ENCODE assay signal across 8 cellular contexts in genomic region chr13:26051231-26052135, GRCh38. TPM values are rescaled to one million over a fixed set of nuclear protein-coding genes. Genes with fewer than 3 reads are reported as not detected.
DNase-seq lines count a peak whose midpoint lies in the region; TF ChIP-seq lines count a peak whose summit lies in the region.

Gene SHISA2, minus strand, starts transcription at chr13:26052016. Its CDS starts 1,041 bp downstream, at chr13:26050975.

- H3K9ac ChIP-seq in iPS-18a (ENCODE audit: low read length), result peak within 1 kb of the TSS; percentile 25

- H3K27me3 ChIP-seq in iPS-18a (ENCODE audit: control insufficient read depth, insufficient read depth, low read length), result peaks cover 61% of the 10 kb centered on the region

- H3K4me1 ChIP-seq in iPS-18a (ENCODE audit: control insufficient read depth, low read depth, low read length), result peaks cover 9% of the 10 kb centered on the region

- TF ChIP-seq CTCF in AG10803 (conservative IDR thresholded peaks at IDR 0.05; ENCODE audit: low read length) (no peak), GM10266 (IDR thresholded peaks at IDR 0.05; ENCODE audit: control insufficient read depth, insufficient read depth, low read depth, missing control alignments) (no peak)

- H3K4me3 ChIP-seq in AG10803 (ENCODE audit: low read length), result peak within 1 kb of the TSS; percentile 46
- peak within 1 kb of the TSS; percentile 77 for H3K4me3 ChIP-seq in iPS-18a (ENCODE audit: low read length)
- H3K4me3 ChIP-seq in skeletal muscle cell (ENCODE audit: low read depth, low read length), result peak within 1 kb of the TSS; percentile 58

- peaks cover under 1% of the 10 kb centered on the region for H3K36me3 ChIP-seq in iPS-18a (ENCODE audit: control insufficient read depth, low read depth, low read length)

- in situ Hi-C loops in T47D (cut with HindIII; ENCODE audit: low pct_unique_long_range_greater_than_20kb, low sequenced_read_pairs), result no loop called here

- no peak within 1 kb of the TSS for H3K27ac ChIP-seq in iPS-18a (ENCODE audit: low read length)

- peak; percentile 30 for DNase-seq in AG10803 (ENCODE audit: low read depth)
- DNase-seq in HT1080 (ENCODE audit: low read depth), result peak; percentile 12
- peak; percentile 48 for DNase-seq in SKM-1 (lab: John Stamatoyannopoulos, UW; ENCODE audit: unreplicated experiment)
- peak; percentile 69 to 75 for DNase-seq in T47D (ENCODE audit: low read depth in 1 of 2, low spot score in 1 of 2)
- no peak for DNase-seq in skeletal muscle cell (ENCODE audit: low read depth)
- DNase-seq in HCEC 1CT, result no peak
- no peak for DNase-seq in GM10266 (ENCODE audit: extremely low spot score)

- H3K9me3 ChIP-seq in iPS-18a (ENCODE audit: control insufficient read depth, low read depth, low read length), result no peaks in the 10 kb centered on the region

RNA-seq across cellular contexts. Expression of gene SHISA2, which starts in this region (rescaled TPM):
- 0.35 and 0.94 TPM in 2 replicates for total RNA-seq in HT1080 (2014; rRNA removed; shearing (Covaris generic))
- polyA plus RNA-seq in HT1080 (2015; cell fraction: cytosol; rRNA removed), result 0.07 and 0.23 TPM in 2 replicates
- polyA plus RNA-seq in HT1080 (2015; cell fraction: nucleus; rRNA removed), result 0.14 TPM in 1 of 2 replicates, not detected in the other

Comparison
In these comparisons a context has a peak if more than half of its experiments do, and no peak if none do; other contexts are left out.
1. Peak in DNase-seq in HT1080; RNA of the gene not detected or under 1 TPM.
2. DNase-seq: peak in AG10803 (single experiment), SKM-1 (single experiment) and T47D (2 of 2); none in skeletal muscle cell (single experiment), HCEC 1CT (single experiment) and GM10266 (single experiment).
3. Peak in every context shown above with its lines, with median percentiles within 50 percentile points of each other: H3K4me3 ChIP-seq.